ENCODE assay signal across 18 cellular contexts in genomic region chr7:11935905-11936304, GRCh38.
DNase-seq lines count a peak whose midpoint lies in the region; ATAC-seq, FAIRE-seq and TF ChIP-seq lines count a peak whose summit lies in the region.
"Had no signal": no experiment of that assay in that cellular context is flagged by ENCODE, and none has a peak within 500 bp of the region (broad histone marks: within the 10 kb centered on the region; RNA-seq: fewer than 3 reads in every experiment).

No MANE protein-coding gene starts in this region.

- H3K4me3 Mint-ChIP-seq in MCF 10A (ENCODE audit: unreplicated experiment) (no peak overlapping the region), WTC11 (no peak overlapping the region)
- H3K4me3 Mint-ChIP-seq in activated T-helper 1 cell treated with anti-CD3 and anti-CD28 coated beads, Interleukin-12 subunit alpha, Interleukin-12 subunit beta, Interleukin-2, Interleukin-4 antibody, amounts not matched to agents 30 ng/mL and 10 ng/mL and 1 ng/mL, durations not matched to agents 14 hours and 24 hours and 36 hours: no peak overlapping the region
- H3K4me3 Mint-ChIP-seq: CD8-positive, alpha-beta memory T cell had no signal

- CTCF ChIA-PET in MCF 10A (lab: Yijun Ruan, JAX): interaction anchor here (0.6 kb wide), 2 partner anchors 275 to 1180 kb away, joined by 3 read pairs; no protein-coding TSS in a partner anchor
- CTCF ChIA-PET in PC-3 (lab: Charles Lee): no interaction called here
- CTCF ChIA-PET in endothelial cell of umbilical vein (lab: Charles Lee): no interaction called here
- CTCF ChIA-PET in WTC11 (lab: Charles Lee): no interaction called here

- H3K4me2 ChIP-seq in PC-3 (ENCODE audit: low read length): no peak overlapping the region
- no peak overlapping the region for H3K4me2 ChIP-seq in endothelial cell of umbilical vein (ENCODE audit: insufficient read depth, low read length)
- H3K4me2 ChIP-seq: BLaER1 treated with 17β-estradiol and CSF1 and Interleukin-3, amounts not matched to agents 10 nM and 100 nM had no signal

- no peak for TF ChIP-seq CTCF in MCF 10A (IDR thresholded peaks at IDR 0.05; ENCODE audit: unreplicated experiment)
- no peak for TF ChIP-seq CTCF in breast epithelium (IDR thresholded peaks at IDR 0.05)
- TF ChIP-seq CTCF in PC-3 (conservative IDR thresholded peaks at IDR 0.05; ENCODE audit: low read depth, low read length): no peak
- no peak for TF ChIP-seq CTCF in endothelial cell of umbilical vein (IDR thresholded peaks at IDR 0.05; ENCODE audit: extremely low read depth in 1 of 2, insufficient read depth in 1 of 2, low read depth in 1 of 2, low read length in 2 of 2)
- TF ChIP-seq CTCF in tibial nerve (IDR thresholded peaks at IDR 0.05): no peak
- TF ChIP-seq CTCF in WTC11 (IDR thresholded peaks at IDR 0.05): no peak

- no peak for TF ChIP-seq POLR2A in breast epithelium (IDR thresholded peaks at IDR 0.05)
- no peak for TF ChIP-seq POLR2A in endothelial cell of umbilical vein (IDR thresholded peaks at IDR 0.05; ENCODE audit: low read depth, low read length)
- no peak for TF ChIP-seq POLR2A in tibial nerve (IDR thresholded peaks at IDR 0.05)

- no peaks in the 10 kb centered on the region for H3K36me3 Mint-ChIP-seq in MCF 10A (ENCODE audit: insufficient read depth, unreplicated experiment)
- H3K36me3 Mint-ChIP-seq in WTC11: no peaks in the 10 kb centered on the region
- no peaks in the 10 kb centered on the region for H3K36me3 Mint-ChIP-seq in activated T-helper 1 cell treated with anti-CD3 and anti-CD28 coated beads, Interleukin-12 subunit alpha, Interleukin-12 subunit beta, Interleukin-2, Interleukin-4 antibody, amounts not matched to agents 30 ng/mL and 10 ng/mL and 1 ng/mL, durations not matched to agents 14 hours and 24 hours and 36 hours (ENCODE audit: low read depth)
- H3K36me3 Mint-ChIP-seq: CD8-positive, alpha-beta memory T cell had no signal

- H3K4me1 ChIP-seq in breast epithelium (no peaks in the 10 kb centered on the region), PC-3 (ENCODE audit: insufficient read depth, low read length) (peaks cover 15% of the 10 kb centered on the region), endothelial cell of umbilical vein (ENCODE audit: control insufficient read depth, extremely low read depth, insufficient read depth, low read length) (no peaks in the 10 kb centered on the region), tibial nerve (no peaks in the 10 kb centered on the region)
- H3K4me1 ChIP-seq: BLaER1 treated with 17β-estradiol and CSF1 and Interleukin-3, amounts not matched to agents 10 nM and 100 nM; Peyer's patch had no signal

- no peaks in the 10 kb centered on the region for H3K9me1 ChIP-seq in endothelial cell of umbilical vein (replicated peaks; ENCODE audit: control insufficient read depth, extremely low read depth, insufficient read depth, low read length)

- H3K27me3 Mint-ChIP-seq in MCF 10A (ENCODE audit: insufficient read depth, unreplicated experiment): no peaks in the 10 kb centered on the region
- H3K27me3 Mint-ChIP-seq in WTC11 (ENCODE audit: low read depth): no peaks in the 10 kb centered on the region
- no peaks in the 10 kb centered on the region for H3K27me3 Mint-ChIP-seq in activated T-helper 1 cell treated with anti-CD3 and anti-CD28 coated beads, Interleukin-12 subunit alpha, Interleukin-12 subunit beta, Interleukin-2, Interleukin-4 antibody, amounts not matched to agents 30 ng/mL and 10 ng/mL and 1 ng/mL, durations not matched to agents 14 hours and 24 hours and 36 hours (ENCODE audit: insufficient read depth)
- H3K27me3 Mint-ChIP-seq: CD8-positive, alpha-beta memory T cell had no signal

- dilution Hi-C loops in endothelial cell of umbilical vein (cut with MboI; ENCODE audit: extremely low pct_ligation_motif_present, low sequenced_read_pairs): no loop called here

- POLR2A ChIA-PET in MCF 10A (lab: Yijun Ruan, JAX) (no interaction called here), PC-3 (lab: Charles Lee; ENCODE audit: unreplicated experiment) (no interaction called here), endothelial cell of umbilical vein (lab: Charles Lee) (no interaction called here), WTC11 (lab: Charles Lee) (no interaction called here)

- no peak overlapping the region for H2AFZ ChIP-seq in PC-3 (ENCODE audit: low read length)
- no peak overlapping the region for H2AFZ ChIP-seq in endothelial cell of umbilical vein (ENCODE audit: low read depth, low read length)

- DNase-seq in MCF 10A (ENCODE audit: unreplicated experiment) (peak; percentile 26), breast epithelium (ENCODE audit: low spot score in 2 of 2) (no peak), PC-3 (peak; percentile 43), endothelial cell of umbilical vein (ENCODE audit: low read depth, low spot score) (peak; percentile 9), renal cortical epithelial cell (ENCODE audit: low read depth) (peak; percentile 1), tibial nerve (ENCODE audit: low spot score in 2 of 2) (no peak), WTC11 (ENCODE audit: low spot score) (no peak)
- no peak for DNase-seq in activated T-helper 1 cell treated with anti-CD3 and anti-CD28 coated beads, Interleukin-12 subunit alpha, Interleukin-12 subunit beta, Interleukin-2, Interleukin-4 antibody, amounts not matched to agents 30 ng/mL and 10 ng/mL and 1 ng/mL, durations not matched to agents 14 hours and 24 hours and 36 hours (ENCODE audit: low spot score)
- DNase-seq: CD8-positive, alpha-beta memory T cell; NCI-H1436; NCI-H2029; NCI-H2171 treated with DMSO at 0.1 percent for 48 hours; NCI-H446 treated with DMSO at 0.1 percent for 48 hours; NCI-H774; Peyer's patch; SHP77 had no signal

- FAIRE-seq in endothelial cell of umbilical vein (lab: Jason Lieb, UNC): no peak

- H3K27me3 ChIP-seq in breast epithelium (no peaks in the 10 kb centered on the region), PC-3 (ENCODE audit: low read length) (no peaks in the 10 kb centered on the region), endothelial cell of umbilical vein (ENCODE audit: control insufficient read depth in 2 of 2, insufficient read depth in 2 of 2, low read length in 2 of 2) (no peaks in the 10 kb centered on the region), tibial nerve (no peaks in the 10 kb centered on the region)
- H3K27me3 ChIP-seq: BLaER1 treated with 17β-estradiol and CSF1 and Interleukin-3, amounts not matched to agents 10 nM and 100 nM; Peyer's patch had no signal

- BruUV-seq in MCF 10A (replicated peaks; lab: Mats Ljungman, UMichigan) (no TSS peak), PC-3 (replicated peaks; lab: Mats Ljungman, UMichigan) (no TSS peak), endothelial cell of umbilical vein (replicated peaks; lab: Mats Ljungman, UMichigan) (no TSS peak)

- H3K36me3 ChIP-seq in breast epithelium (no peaks in the 10 kb centered on the region), PC-3 (ENCODE audit: low read depth, low read length) (no peaks in the 10 kb centered on the region), endothelial cell of umbilical vein (ENCODE audit: control insufficient read depth in 2 of 2, extremely low read depth in 1 of 2, insufficient read depth in 2 of 2, low read length in 2 of 2) (no peaks in the 10 kb centered on the region), tibial nerve (no peaks in the 10 kb centered on the region)
- H3K36me3 ChIP-seq: BLaER1 treated with 17β-estradiol and CSF1 and Interleukin-3, amounts not matched to agents 10 nM and 100 nM; Peyer's patch had no signal

- H3K4me1 Mint-ChIP-seq in MCF 10A (ENCODE audit: insufficient read depth, unreplicated experiment) (peaks cover 8% of the 10 kb centered on the region), WTC11 (no peaks in the 10 kb centered on the region)
- H3K4me1 Mint-ChIP-seq in activated T-helper 1 cell treated with anti-CD3 and anti-CD28 coated beads, Interleukin-12 subunit alpha, Interleukin-12 subunit beta, Interleukin-2, Interleukin-4 antibody, amounts not matched to agents 30 ng/mL and 10 ng/mL and 1 ng/mL, durations not matched to agents 14 hours and 24 hours and 36 hours (ENCODE audit: low read depth): no peaks in the 10 kb centered on the region
- H3K4me1 Mint-ChIP-seq: CD8-positive, alpha-beta memory T cell had no signal

- H3K27ac ChIP-seq in breast epithelium (no peak overlapping the region), PC-3 (ENCODE audit: low read length) (no peak overlapping the region), endothelial cell of umbilical vein (ENCODE audit: insufficient read depth, low read depth, low read length) (no peak overlapping the region), tibial nerve (no peak overlapping the region)
- H3K27ac ChIP-seq: BLaER1 treated with 17β-estradiol and CSF1 and Interleukin-3, amounts not matched to agents 10 nM and 100 nM; Peyer's patch had no signal

- H3K9me3 ChIP-seq in breast epithelium: no peaks in the 10 kb centered on the region
- no peaks in the 10 kb centered on the region for H3K9me3 ChIP-seq in PC-3 (ENCODE audit: low read length)
- H3K9me3 ChIP-seq in endothelial cell of umbilical vein (replicated peaks; ENCODE audit: control insufficient read depth, insufficient read depth, low read length): no peaks in the 10 kb centered on the region
- peaks cover 0 to 6% (median 0%) of the 10 kb centered on the region in 4 donors for H3K9me3 ChIP-seq in tibial nerve
- H3K9me3 ChIP-seq: BLaER1 treated with 17β-estradiol and CSF1 and Interleukin-3, amounts not matched to agents 10 nM and 100 nM; Peyer's patch had no signal

- H3F3A ChIP-seq in PC-3 (ENCODE audit: low read length, unreplicated experiment): no peaks in the 10 kb centered on the region

- no peaks in the 10 kb centered on the region for H4K20me1 ChIP-seq in PC-3 (ENCODE audit: low read length)
- no peaks in the 10 kb centered on the region for H4K20me1 ChIP-seq in endothelial cell of umbilical vein (replicated peaks; ENCODE audit: control insufficient read depth, extremely low read depth, insufficient read depth, low read length)
- H4K20me1 ChIP-seq: BLaER1 treated with 17β-estradiol and CSF1 and Interleukin-3, amounts not matched to agents 10 nM and 100 nM had no signal

- H3K4me3 ChIP-seq in breast epithelium (no peak overlapping the region), PC-3 (ENCODE audit: low read length) (no peak overlapping the region), endothelial cell of umbilical vein (replicated peaks in 1 of 3; ENCODE audit: insufficient read depth in 1 of 3, low read depth in 1 of 3, low read length in 3 of 3) (no peak overlapping the region), tibial nerve (no peak overlapping the region)
- H3K4me3 ChIP-seq: BLaER1 treated with 17β-estradiol and CSF1 and Interleukin-3, amounts not matched to agents 10 nM and 100 nM; Peyer's patch had no signal

- H3K27ac Mint-ChIP-seq in MCF 10A (ENCODE audit: low read depth, unreplicated experiment): no peak overlapping the region
- no peak overlapping the region for H3K27ac Mint-ChIP-seq in WTC11
- no peak overlapping the region for H3K27ac Mint-ChIP-seq in activated T-helper 1 cell treated with anti-CD3 and anti-CD28 coated beads, Interleukin-12 subunit alpha, Interleukin-12 subunit beta, Interleukin-2, Interleukin-4 antibody, amounts not matched to agents 30 ng/mL and 10 ng/mL and 1 ng/mL, durations not matched to agents 14 hours and 24 hours and 36 hours
- H3K27ac Mint-ChIP-seq: CD8-positive, alpha-beta memory T cell had no signal

- H3K9me2 ChIP-seq in PC-3 (replicated peaks; ENCODE audit: low read length): no peaks in the 10 kb centered on the region

- ATAC-seq in PC-3 (no peak), WTC11 (no peak)
- ATAC-seq: SK-N-SH treated with all-trans-retinoic acid at 6 μM for 48 hours had no signal

- TF ChIP-seq EP300 in tibial nerve (IDR thresholded peaks at IDR 0.05): no peak

- intact Hi-C loops in MCF 10A (cut with micrococcal nuclease) (no loop called here), breast epithelium (cut with DNase I; ENCODE audit: low total_unique reads) (no loop called here), PC-3 (cut with micrococcal nuclease) (no loop called here), endothelial cell of umbilical vein (cut with micrococcal nuclease) (no loop called here)
- intact Hi-C loops in activated T-helper 1 cell treated with anti-CD3 and anti-CD28 coated beads, Interleukin-12 subunit alpha, Interleukin-12 subunit beta, Interleukin-2, Interleukin-4 antibody, amounts not matched to agents 30 ng/mL and 10 ng/mL and 1 ng/mL, durations not matched to agents 14 hours and 24 hours and 36 hours (cut with micrococcal nuclease): no loop called here

- H3K9ac ChIP-seq in PC-3 (ENCODE audit: low read length) (no peak overlapping the region), endothelial cell of umbilical vein (replicated peaks; ENCODE audit: extremely low read depth, insufficient read depth, low read length) (no peak overlapping the region)
- H3K9ac ChIP-seq: BLaER1 treated with 17β-estradiol and CSF1 and Interleukin-3, amounts not matched to agents 10 nM and 100 nM had no signal

- H3K9me3 Mint-ChIP-seq in MCF 10A (ENCODE audit: unreplicated experiment) (no peaks in the 10 kb centered on the region), WTC11 (no peaks in the 10 kb centered on the region)
- H3K9me3 Mint-ChIP-seq in activated T-helper 1 cell treated with anti-CD3 and anti-CD28 coated beads, Interleukin-12 subunit alpha, Interleukin-12 subunit beta, Interleukin-2, Interleukin-4 antibody, amounts not matched to agents 30 ng/mL and 10 ng/mL and 1 ng/mL, durations not matched to agents 14 hours and 24 hours and 36 hours: no peaks in the 10 kb centered on the region

- H3K79me2 ChIP-seq in PC-3 (ENCODE audit: low read length) (no peaks in the 10 kb centered on the region), endothelial cell of umbilical vein (ENCODE audit: control insufficient read depth, insufficient read depth, low read length) (no peaks in the 10 kb centered on the region)

Comparison
In these comparisons a context has a peak if more than half of its experiments do, and no peak if none do; other contexts are left out.
1. DNase-seq: peak in MCF 10A (single experiment), PC-3 (single experiment), endothelial cell of umbilical vein (single experiment) and renal cortical epithelial cell (single experiment); none in breast epithelium (0 of 2), tibial nerve (0 of 2), WTC11 (single experiment) and activated T-helper 1 cell treated with anti-CD3 and anti-CD28 coated beads, Interleukin-12 subunit alpha, Interleukin-12 subunit beta, Interleukin-2, Interleukin-4 antibody, amounts not matched to agents 30 ng/mL and 10 ng/mL and 1 ng/mL, durations not matched to agents 14 hours and 24 hours and 36 hours (single experiment).